In genomic region chr16:14344292-14344691, GRCh38 we compare ENCODE assay signal across 13 cellular contexts.
"Had no signal": no experiment of that assay in that cellular context is flagged by ENCODE, and none has a peak within 500 bp of the region (broad histone marks: within the 10 kb centered on the region; RNA-seq: fewer than 3 reads in every experiment).

No MANE protein-coding gene starts in this region.

- H3K36me3 Mint-ChIP-seq: activated CD8-positive, alpha-beta memory T cell treated with anti-CD3 and anti-CD28 coated beads, Interleukin-2, amount 10 ng/mL, durations not matched to agents 7 days and 5 days; type B pancreatic cell had no signal

- H3K27me3 Mint-ChIP-seq: type B pancreatic cell had no signal

- H3K4me1 Mint-ChIP-seq: activated CD8-positive, alpha-beta memory T cell treated with anti-CD3 and anti-CD28 coated beads, Interleukin-2, amount 10 ng/mL, durations not matched to agents 7 days and 5 days; memory B cell had no signal

- ATAC-seq: activated CD8-positive, alpha-beta memory T cell treated with anti-CD3 and anti-CD28 coated beads, Interleukin-2, amount 10 ng/mL, durations not matched to agents 7 days and 5 days; esophagus mucosa; left ventricle myocardium superior; natural killer cell treated with Interleukin-12 subunit alpha and Interleukin-12 subunit beta and Interleukin-15 and Interleukin-18, amount 100 ng/mL, for 72 hours; right cardiac atrium had no signal

- DNase-seq: activated CD4-positive, alpha-beta T cell treated with anti-CD3 and anti-CD28 coated beads, Interleukin-2, amount 50 U/mL, for 48 hours; activated CD8-positive, alpha-beta memory T cell treated with anti-CD3 and anti-CD28 coated beads, Interleukin-2, amount 10 ng/mL, durations not matched to agents 7 days and 5 days; activated naive CD4-positive, alpha-beta T cell treated with anti-CD3 and anti-CD28 coated beads, Interleukin-2, amount 50 U/mL, for 16 hours; activated T-cell treated with anti-CD3 and anti-CD28 coated beads, Interleukin-2, amount 50 U/mL, for 1 hour; left ventricle myocardium superior; nucleus accumbens; right cardiac atrium; T-helper 9 cell had no signal

- H3K9me3 Mint-ChIP-seq: natural killer cell treated with Interleukin-12 subunit alpha and Interleukin-12 subunit beta and Interleukin-15 and Interleukin-18, amount 100 ng/mL, for 72 hours had no signal

- H3K4me3 Mint-ChIP-seq: activated CD8-positive, alpha-beta memory T cell treated with anti-CD3 and anti-CD28 coated beads, Interleukin-2, amount 10 ng/mL, durations not matched to agents 7 days and 5 days; memory B cell; natural killer cell treated with Interleukin-12 subunit alpha and Interleukin-12 subunit beta and Interleukin-15 and Interleukin-18, amount 100 ng/mL, for 72 hours; stimulated activated naive CD8-positive, alpha-beta T cell treated with anti-CD3 and anti-CD28 coated beads, Interleukin-15, Interleukin-2, amounts not matched to agents 100 ng/mL and 50 ng/mL, for 24 hours; type B pancreatic cell had no signal

- H3K27ac Mint-ChIP-seq: activated CD8-positive, alpha-beta memory T cell treated with anti-CD3 and anti-CD28 coated beads, Interleukin-2, amount 10 ng/mL, durations not matched to agents 7 days and 5 days; memory B cell; natural killer cell treated with Interleukin-12 subunit alpha and Interleukin-12 subunit beta and Interleukin-15 and Interleukin-18, amount 100 ng/mL, for 72 hours; stimulated activated naive CD8-positive, alpha-beta T cell treated with anti-CD3 and anti-CD28 coated beads, Interleukin-15, Interleukin-2, amounts not matched to agents 100 ng/mL and 50 ng/mL, for 24 hours; type B pancreatic cell had no signal
